Comparison of ENCODE assay signal across 18 cellular contexts in genomic region chr17:73623247-73623646, GRCh38. TPM values are rescaled to one million over a fixed set of nuclear protein-coding genes. Genes with fewer than 3 reads are reported as not detected.
DNase-seq lines count a peak whose midpoint lies in the region; ATAC-seq and TF ChIP-seq lines count a peak whose summit lies in the region.
"Had no signal": no experiment of that assay in that cellular context is flagged by ENCODE, and none has a peak within 500 bp of the region (broad histone marks: within the 10 kb centered on the region; RNA-seq: fewer than 3 reads in every experiment).

No MANE protein-coding gene starts in this region.

- H2BK15ac ChIP-seq in H9 (ENCODE audit: low read depth, low read length) = no peak overlapping the region
- no peak overlapping the region for H2BK15ac ChIP-seq in neuronal stem cell (ENCODE audit: low read length)

- peaks cover 20 to 24% of the 10 kb centered on the region in 2 experiments for H3K9me3 Mint-ChIP-seq in H9
- peaks cover 15% of the 10 kb centered on the region for H3K9me3 Mint-ChIP-seq in endodermal cell
- no peaks in the 10 kb centered on the region for H3K9me3 Mint-ChIP-seq in activated T-cell treated with anti-CD3 and anti-CD28 coated beads, Interleukin-2, amount 50 U/mL, for 72 hours

- peaks cover 9 to 36% (median 15%) of the 10 kb centered on the region in 3 experiments for H3K36me3 Mint-ChIP-seq in H9 (ENCODE audit: insufficient read depth in 1 of 3, low read depth in 3 of 3)
- peaks cover 5% of the 10 kb centered on the region for H3K36me3 Mint-ChIP-seq in endodermal cell (ENCODE audit: low read depth)
- peaks cover 0 to 3% of the 10 kb centered on the region in 2 donors for H3K36me3 Mint-ChIP-seq in activated T-cell treated with anti-CD3 and anti-CD28 coated beads, Interleukin-2, amount 50 U/mL, for 72 hours (ENCODE audit: insufficient read depth in 2 of 2)

- H3K18ac ChIP-seq in H9 (ENCODE audit: insufficient read length, low read depth, low read length) (no peak overlapping the region), neuronal stem cell (ENCODE audit: low read length) (peak overlapping the region; percentile 12)

- H3K79me1 ChIP-seq in H9 (ENCODE audit: insufficient read depth, low read depth, low read length, poor library complexity, severe bottlenecking) (no peaks in the 10 kb centered on the region), neuronal stem cell (ENCODE audit: low read depth, low read length) (peaks cover 16% of the 10 kb centered on the region)

- H3K9me3 ChIP-seq in H9 (ENCODE audit: control insufficient read depth, low read depth, low read length) (no peaks in the 10 kb centered on the region), endodermal cell (ENCODE audit: control insufficient read depth, low read length) (peaks cover 11% of the 10 kb centered on the region), neuronal stem cell (replicated peaks in 1 of 2; ENCODE audit: control insufficient read depth in 2 of 2, insufficient read depth in 1 of 2, low read depth in 1 of 2, low read length in 2 of 2) (peaks cover 14 to 25% of the 10 kb centered on the region in 2 donors)

- H2BK12ac ChIP-seq in H9 (ENCODE audit: insufficient read length, low read depth, low read length) = no peak overlapping the region
- H2BK12ac ChIP-seq in neuronal stem cell (ENCODE audit: low read length) = peak overlapping the region; percentile 60

- H3K27me3 ChIP-seq in H9 (ENCODE audit: insufficient read depth, low read length) = no peaks in the 10 kb centered on the region
- H3K27me3 ChIP-seq in endodermal cell (ENCODE audit: control insufficient read depth, insufficient read depth, low read length, poor library complexity, severe bottlenecking) = no peaks in the 10 kb centered on the region
- no peaks in the 10 kb centered on the region for H3K27me3 ChIP-seq in neuronal stem cell (ENCODE audit: control insufficient read depth in 3 of 3, insufficient read depth in 3 of 3, low read depth in 1 of 3, low read length in 3 of 3)
- H3K27me3 ChIP-seq: Peyer's patch had no signal

- H3K4me1 ChIP-seq in H9 (ENCODE audit: insufficient read depth, low read length) = peaks cover 4% of the 10 kb centered on the region; the same call in 1 of the 2 replicates
- H3K4me1 ChIP-seq in endodermal cell (ENCODE audit: control insufficient read depth, insufficient read depth, low read length) = no peaks in the 10 kb centered on the region
- H3K4me1 ChIP-seq in neuronal stem cell (ENCODE audit: control insufficient read depth in 2 of 2, insufficient read depth in 1 of 2, low read depth in 1 of 2, low read length in 2 of 2) = peaks cover 16 to 30% of the 10 kb centered on the region in 2 donors
- H3K4me1 ChIP-seq: Peyer's patch had no signal

- H3K27ac Mint-ChIP-seq in H9 = peak overlapping the region in 2 of 3 experiments; percentile 44 to 48; a peak in 2 of 7 replicates
- no peak overlapping the region for H3K27ac Mint-ChIP-seq in endodermal cell
- no peak overlapping the region for H3K27ac Mint-ChIP-seq in activated T-cell treated with anti-CD3 and anti-CD28 coated beads, Interleukin-2, amount 50 U/mL, for 72 hours
- H3K27ac Mint-ChIP-seq: GM23338 had no signal

- H3T11ph ChIP-seq in H9 (ENCODE audit: low read length) = no peak overlapping the region

- H2AFZ ChIP-seq in H9 (ENCODE audit: low read length) = no peak overlapping the region
- H2AFZ ChIP-seq in neuronal stem cell (ENCODE audit: low read length) = no peak overlapping the region
- H2AFZ ChIP-seq: GM23338 had no signal

- no peak overlapping the region for H3K23ac ChIP-seq in H9 (ENCODE audit: insufficient read length, low read depth, low read length)
- no peak overlapping the region for H3K23ac ChIP-seq in neuronal stem cell (ENCODE audit: low read depth, low read length, poor library complexity)

- H2BK5ac ChIP-seq in H9 (ENCODE audit: insufficient read length, low read length) = no peak overlapping the region
- peak overlapping the region; percentile 29 for H2BK5ac ChIP-seq in neuronal stem cell (ENCODE audit: low read length)

- H3K36me3 ChIP-seq in endodermal cell (ENCODE audit: control insufficient read depth, insufficient read depth, low read length) (no peaks in the 10 kb centered on the region), neuronal stem cell (replicated peaks in 1 of 2; ENCODE audit: control insufficient read depth in 2 of 2, insufficient read depth in 2 of 2, low read length in 2 of 2) (peaks cover 0 to 5% of the 10 kb centered on the region in 2 donors)
- H3K36me3 ChIP-seq: Peyer's patch had no signal

- ATAC-seq in GM19324 (IDR thresholded peaks at IDR 0.05; ENCODE audit: low FRiP score, unreplicated experiment) = no peak
- no peak for ATAC-seq in activated T-cell treated with anti-CD3 and anti-CD28 coated beads, Interleukin-2, amount 50 U/mL, for 72 hours (replicated peaks in 1 of 2)

- no peak overlapping the region for H3K4me3 Mint-ChIP-seq in H9
- H3K4me3 Mint-ChIP-seq in endodermal cell = no peak overlapping the region
- H3K4me3 Mint-ChIP-seq in activated T-cell treated with anti-CD3 and anti-CD28 coated beads, Interleukin-2, amount 50 U/mL, for 72 hours = no peak overlapping the region
- H3K4me3 Mint-ChIP-seq: GM23338 had no signal

- H3K4ac ChIP-seq in H9 (ENCODE audit: low read depth, low read length) (no peak overlapping the region), neuronal stem cell (ENCODE audit: low read length) (no peak overlapping the region)

- no peak overlapping the region for H2BK20ac ChIP-seq in H9 (ENCODE audit: low read depth, low read length, poor library complexity, severe bottlenecking)

- H3K27me3 Mint-ChIP-seq in H9 (ENCODE audit: low read depth) = no peaks in the 10 kb centered on the region; the same call in none of the 2 replicates
- peaks cover 4% of the 10 kb centered on the region for H3K27me3 Mint-ChIP-seq in endodermal cell (ENCODE audit: insufficient read depth)
- H3K27me3 Mint-ChIP-seq in activated T-cell treated with anti-CD3 and anti-CD28 coated beads, Interleukin-2, amount 50 U/mL, for 72 hours (ENCODE audit: low read depth) = no peaks in the 10 kb centered on the region

- WGBS in H9 (ENCODE audit: extremely low coverage, insufficient read length, low lambda C conversion rate) = no CpG with 5 or more reads among the region's 2 CpGs
- WGBS in endodermal cell (ENCODE audit: insufficient coverage in 1 of 2, insufficient read length in 1 of 2), 2 experiments = 75 to 100% methylated on average over 1 to 2 of the region's 2 CpGs
- no CpG with 5 or more reads among the region's 2 CpGs for WGBS in neuronal stem cell (ENCODE audit: extremely low coverage in 2 of 2, insufficient read length in 2 of 2, insufficient replicate concordance in 1 of 2), 2 donors

- H3K14ac ChIP-seq in H9 (ENCODE audit: insufficient read depth, low read length) = no peak overlapping the region
- H3K14ac ChIP-seq in neuronal stem cell (ENCODE audit: low read length) = no peak overlapping the region

- H4K5ac ChIP-seq in H9 (ENCODE audit: insufficient read length, low read depth, low read length) = no peak overlapping the region

- H4K20me1 ChIP-seq in H9 (ENCODE audit: control insufficient read depth, insufficient read depth, insufficient read length) = no peaks in the 10 kb centered on the region

- no peak overlapping the region for H3K4me2 ChIP-seq in H9 (ENCODE audit: insufficient read depth, insufficient read length, low read length)
- no peak overlapping the region for H3K4me2 ChIP-seq in neuronal stem cell (ENCODE audit: insufficient read depth, low read length, poor library complexity, severe bottlenecking)
- H3K4me2 ChIP-seq: GM23338 had no signal

- H3K27ac ChIP-seq in H9 (ENCODE audit: insufficient read length, low read depth, low read length) (no peak overlapping the region), endodermal cell (ENCODE audit: low read depth, low read length) (peak overlapping the region; percentile 60), neuronal stem cell (replicated peaks; ENCODE audit: low read length) (no peak overlapping the region)
- H3K27ac ChIP-seq: 22Rv1, HL-60, Peyer's patch had no signal

- peak in 2 of 3 experiments; percentile 32 to 40 for DNase-seq in NCI-H1417 (lab: John Stamatoyannopoulos, UW)
- no peak for DNase-seq in NCI-H1417 treated with DMSO at 0.1 percent for 48 hours (lab: John Stamatoyannopoulos, UW)
- no peak for DNase-seq in H9
- DNase-seq in endodermal cell = no peak
- DNase-seq in neuronal stem cell (ENCODE audit: low spot score) = no peak
- no peak for DNase-seq in NCI-H345 (lab: John Stamatoyannopoulos, UW)
- DNase-seq in activated T-cell treated with anti-CD3 and anti-CD28 coated beads, Interleukin-2, amount 50 U/mL, for 72 hours = no peak
- DNase-seq: DMS 273 treated with DMSO at 0.1 percent for 48 hours, KG1, NCI-H1048, NCI-H1930, NCI-H69, Peyer's patch, SIG-M5 had no signal

- no peak overlapping the region for H4K8ac ChIP-seq in H9 (replicated peaks; ENCODE audit: insufficient read length, low read depth, low read length)
- H4K8ac ChIP-seq in neuronal stem cell (ENCODE audit: low read depth, low read length) = no peak overlapping the region

- H3K9ac ChIP-seq in H9 (ENCODE audit: extremely low read depth, insufficient read length, low read length) (no peak overlapping the region), endodermal cell (ENCODE audit: extremely low read depth, low read length, poor library complexity, severe bottlenecking) (no peak overlapping the region), neuronal stem cell (ENCODE audit: low read depth, low read length, poor library complexity) (no peak overlapping the region)

- H3K79me2 ChIP-seq in H9 (ENCODE audit: insufficient read depth, low read length) = no peaks in the 10 kb centered on the region

- H2BK120ac ChIP-seq in H9 (ENCODE audit: low read depth, low read length, poor library complexity, severe bottlenecking) (no peak overlapping the region), neuronal stem cell (ENCODE audit: low read depth, low read length) (no peak overlapping the region)

- no peak overlapping the region for H3K4me3 ChIP-seq in endodermal cell (ENCODE audit: low read length)
- no peak overlapping the region for H3K4me3 ChIP-seq in neuronal stem cell (ENCODE audit: low read length in 2 of 2)
- H3K4me3 ChIP-seq: GM23338, Peyer's patch had no signal

- H3K4me1 Mint-ChIP-seq in H9 (peaks cover 29 to 52% of the 10 kb centered on the region in 2 experiments), endodermal cell (peaks cover 15% of the 10 kb centered on the region)
- no peaks in the 10 kb centered on the region for H3K4me1 Mint-ChIP-seq in activated T-cell treated with anti-CD3 and anti-CD28 coated beads, Interleukin-2, amount 50 U/mL, for 72 hours (ENCODE audit: low read depth)

- TF ChIP-seq CTCF in H9 (conservative IDR thresholded peaks at IDR 0.05) (no peak), endodermal cell (conservative IDR thresholded peaks at IDR 0.05) (no peak)

- H3K23me2 ChIP-seq in H9 (ENCODE audit: insufficient read length, low read depth, low read length, poor library complexity, severe bottlenecking) = no peaks in the 10 kb centered on the region

- H3K56ac ChIP-seq in H9 (ENCODE audit: insufficient read length, low read depth, low read length) = no peak overlapping the region

- H2AK5ac ChIP-seq in H9 (ENCODE audit: insufficient read length, low read length) = no peak overlapping the region
- H2AK5ac ChIP-seq in neuronal stem cell (ENCODE audit: low read depth, low read length) = peak overlapping the region; percentile 41

- no peak overlapping the region for H4K91ac ChIP-seq in H9 (ENCODE audit: insufficient read length, low read depth, low read length)
- H4K91ac ChIP-seq in neuronal stem cell (ENCODE audit: low read depth, low read length, poor library complexity) = no peak overlapping the region

RNA-seq across cellular contexts. Expression of gene SDK2, which starts 21.0 kb away (rescaled TPM):
- total RNA-seq in H9 (2021) = 7.9 and 9.1 TPM in 2 replicates
- total RNA-seq in endodermal cell = 1 to 10 TPM; 5.9 to 7.0 TPM
- 44.6 TPM for polyA plus RNA-seq in endodermal cell (2013, experiment 1 of 2)
- 44.2 TPM for polyA plus RNA-seq in endodermal cell (2013, experiment 2 of 2)
- 31.6 TPM for polyA plus RNA-seq in neuronal stem cell (2013, experiment 1 of 2)
- polyA plus RNA-seq in neuronal stem cell (2013, experiment 2 of 2) = 34.6 TPM
- under 1 TPM; 0.26 to 0.44 TPM for total RNA-seq in activated T-cell treated with anti-CD3 and anti-CD28 coated beads, Interleukin-2, amount 50 U/mL, for 72 hours

Comparison
In these comparisons a context has a peak if more than half of its experiments do, and no peak if none do; other contexts are left out.
1. DNase-seq: peak in NCI-H1417 (2 of 3); none in NCI-H1417 treated with DMSO at 0.1 percent for 48 hours (single experiment), H9 (single experiment), endodermal cell (single experiment), neuronal stem cell (single experiment), NCI-H345 (single experiment) and activated T-cell treated with anti-CD3 and anti-CD28 coated beads, Interleukin-2, amount 50 U/mL, for 72 hours (0 of 2).
2. H3K27ac Mint-ChIP-seq: peak in H9 (2 of 3); none in endodermal cell (single experiment) and activated T-cell treated with anti-CD3 and anti-CD28 coated beads, Interleukin-2, amount 50 U/mL, for 72 hours (single experiment).